8 cellular contexts compared by ENCODE assay signal in the genomic region with DNA sequence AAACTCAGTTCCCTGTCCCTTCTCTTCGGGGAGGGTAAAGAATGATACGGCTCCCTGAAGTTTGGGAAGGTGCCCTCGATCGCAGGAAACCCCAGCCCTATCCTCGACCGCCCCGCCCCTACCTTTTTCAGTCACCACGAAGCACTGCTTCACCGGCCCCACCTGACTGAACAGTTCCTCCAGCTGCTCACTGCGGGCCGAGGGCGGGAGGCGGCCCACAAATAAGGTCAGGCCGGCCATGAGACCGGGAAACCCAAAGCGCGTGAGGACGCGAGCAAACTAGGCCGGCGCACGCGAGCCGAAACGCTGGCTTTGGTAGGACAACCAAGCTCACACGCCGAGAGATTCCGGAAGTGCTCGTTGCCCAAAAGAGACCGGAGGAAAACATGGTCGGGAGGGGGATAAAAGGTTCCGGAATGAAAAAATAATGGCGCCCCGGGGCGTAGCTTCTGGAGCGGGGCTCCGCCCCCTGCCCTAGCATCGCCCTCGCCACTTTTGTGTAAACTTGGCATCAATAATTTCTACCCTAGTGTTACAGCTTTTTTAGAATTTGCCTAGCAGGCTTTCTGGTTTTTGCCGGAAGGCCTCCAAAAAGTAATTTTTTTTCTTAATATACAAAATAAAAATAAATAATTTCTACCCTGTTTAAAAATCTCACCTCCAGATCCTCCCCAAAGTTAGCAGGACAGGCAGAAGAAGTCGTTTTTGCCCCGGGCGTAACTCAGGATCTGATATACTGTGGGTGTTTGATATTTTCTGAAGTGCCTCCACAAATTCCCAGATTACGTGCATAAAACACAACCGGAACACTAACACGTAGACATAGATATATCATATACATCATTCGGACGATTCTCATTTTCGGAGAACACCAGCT. TPM values are rescaled to one million over a fixed set of nuclear protein-coding genes. Genes with fewer than 3 reads are reported as not detected.
DNase-seq lines count a peak whose midpoint lies in the region; ATAC-seq and TF ChIP-seq lines count a peak whose summit lies in the region.

A gene with protein sequence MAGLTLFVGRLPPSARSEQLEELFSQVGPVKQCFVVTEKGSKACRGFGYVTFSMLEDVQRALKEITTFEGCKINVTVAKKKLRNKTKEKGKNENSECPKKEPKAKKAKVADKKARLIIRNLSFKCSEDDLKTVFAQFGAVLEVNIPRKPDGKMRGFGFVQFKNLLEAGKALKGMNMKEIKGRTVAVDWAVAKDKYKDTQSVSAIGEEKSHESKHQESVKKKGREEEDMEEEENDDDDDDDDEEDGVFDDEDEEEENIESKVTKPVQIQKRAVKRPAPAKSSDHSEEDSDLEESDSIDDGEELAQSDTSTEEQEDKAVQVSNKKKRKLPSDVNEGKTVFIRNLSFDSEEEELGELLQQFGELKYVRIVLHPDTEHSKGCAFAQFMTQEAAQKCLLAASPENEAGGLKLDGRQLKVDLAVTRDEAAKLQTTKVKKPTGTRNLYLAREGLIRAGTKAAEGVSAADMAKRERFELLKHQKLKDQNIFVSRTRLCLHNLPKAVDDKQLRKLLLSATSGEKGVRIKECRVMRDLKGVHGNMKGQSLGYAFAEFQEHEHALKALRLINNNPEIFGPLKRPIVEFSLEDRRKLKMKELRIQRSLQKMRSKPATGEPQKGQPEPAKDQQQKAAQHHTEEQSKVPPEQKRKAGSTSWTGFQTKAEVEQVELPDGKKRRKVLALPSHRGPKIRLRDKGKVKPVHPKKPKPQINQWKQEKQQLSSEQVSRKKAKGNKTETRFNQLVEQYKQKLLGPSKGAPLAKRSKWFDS (minus strand): TSS at position 355 of the 877 bp plus-strand sequence. CDS start 115 bp downstream, at position 240.

- H3K36me3 ChIP-seq in psoas muscle (ENCODE audit: insufficient read depth in 1 of 2, low read depth in 1 of 2) (peaks cover 3 to 20% of the 10 kb centered on the region in 2 donors), urinary bladder (ENCODE audit: insufficient read depth) (no peaks in the 10 kb centered on the region)

- no peaks in the 10 kb centered on the region for H3K27me3 ChIP-seq in psoas muscle (ENCODE audit: insufficient read depth in 3 of 3, low read length in 2 of 3)

- peaks cover 2% of the 10 kb centered on the region for H3K36me3 Mint-ChIP-seq in T-helper 17 cell (ENCODE audit: low read depth)

- WGBS in psoas muscle, 3 donors = 12% methylated on average over 49 of the region's 49 CpGs
- 12% methylated on average over 49 of the region's 49 CpGs for WGBS in urinary bladder

- H3K9me3 ChIP-seq in T-helper 17 cell (ENCODE audit: control insufficient read depth, low read length, poor library complexity, severe bottlenecking) (no peaks in the 10 kb centered on the region), psoas muscle (no peaks in the 10 kb centered on the region)

- H3K27ac Mint-ChIP-seq in T-helper 17 cell = peak within 1 kb of the TSS; percentile 92

- peak; percentile 92 for DNase-seq in NCI-H1694 (lab: John Stamatoyannopoulos, UW)
- peak; percentile 59 to 83 (median 73) for DNase-seq in T-helper 17 cell
- DNase-seq in amygdala (lab: John Stamatoyannopoulos, UW) = peak; percentile 36 to 88 (median 78)
- DNase-seq in left ventricle myocardium superior = peak; percentile 88
- DNase-seq in psoas muscle = peak; percentile 86 to 92

- peaks cover 25% of the 10 kb centered on the region for H3K4me1 Mint-ChIP-seq in T-helper 17 cell

- H3K4me1 ChIP-seq in psoas muscle = peaks cover 19% of the 10 kb centered on the region
- peaks cover 2% of the 10 kb centered on the region for H3K4me1 ChIP-seq in urinary bladder (ENCODE audit: insufficient read depth)

- H3K27ac ChIP-seq in psoas muscle (peak within 1 kb of the TSS; percentile 85), urinary bladder (ENCODE audit: low read depth) (peak within 1 kb of the TSS; percentile 66)

- TF ChIP-seq CTCF in psoas muscle (IDR thresholded peaks at IDR 0.05) = no peak

- intact Hi-C loops in left ventricle myocardium superior (cut with micrococcal nuclease) (no loop called here), psoas muscle (cut with DNase I) (no loop called here)

- H3K27me3 Mint-ChIP-seq in T-helper 17 cell = peaks cover 16% of the 10 kb centered on the region

- ATAC-seq in GM18498 (IDR thresholded peaks at IDR 0.05; ENCODE audit: unreplicated experiment) = peak; percentile 96
- ATAC-seq in HG02870 (IDR thresholded peaks at IDR 0.05; ENCODE audit: unreplicated experiment) = peak; percentile 95
- peak; percentile 95 for ATAC-seq in T-helper 17 cell
- peak; percentile 94 for ATAC-seq in left ventricle myocardium superior
- ATAC-seq in psoas muscle = peak; percentile 91 to 95 (median 93)

- H3K4me3 ChIP-seq in psoas muscle (peak within 1 kb of the TSS; percentile 83), urinary bladder (ENCODE audit: low read depth, low read length) (peak within 1 kb of the TSS; percentile 57)

- H3K4me3 Mint-ChIP-seq in T-helper 17 cell = peak within 1 kb of the TSS; percentile 93

RNA-seq across cellular contexts. Expression of the gene that starts here (rescaled TPM):
- total RNA-seq in T-helper 17 cell = 10 to 100 TPM; 24.1 to 24.9 TPM
- 36.0 TPM for total RNA-seq in left ventricle myocardium superior
- total RNA-seq in psoas muscle = 10 to 100 TPM; 22.8 to 33.4 (median 28.7) TPM
- 10 to 100 TPM; 26.0 to 45.0 (median 38.2) TPM for polyA plus RNA-seq in psoas muscle
- 21.3 TPM for total RNA-seq in urinary bladder
- polyA plus RNA-seq in urinary bladder = 13.6 TPM

Comparison
In these comparisons a context has a peak if more than half of its experiments do, and no peak if none do; other contexts are left out.
1. Peak in every context shown above with its lines: DNase-seq, ATAC-seq, H3K4me3 ChIP-seq and H3K27ac ChIP-seq.